ENCODE assay signal across 13 cellular contexts in the genomic region with DNA sequence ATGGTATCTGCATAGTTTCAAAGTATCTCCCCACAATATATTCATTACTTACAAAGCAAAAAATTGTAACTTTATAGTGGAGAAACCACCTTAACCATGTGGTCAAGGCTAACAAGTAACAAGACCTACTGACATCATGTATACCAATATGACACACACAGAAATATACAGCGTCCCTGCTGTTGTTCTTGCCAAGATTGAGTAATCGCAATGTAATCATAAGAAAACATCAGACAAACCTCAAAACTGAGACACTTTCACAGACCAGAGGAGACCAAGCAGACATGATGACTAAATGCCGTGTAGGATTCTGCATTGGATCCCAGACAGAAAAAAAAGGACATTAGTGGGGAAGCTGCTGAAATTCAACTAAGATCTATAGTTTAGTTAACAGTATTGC.
DNase-seq lines count a peak whose midpoint lies in the region; ATAC-seq and TF ChIP-seq lines count a peak whose summit lies in the region.
"Had no signal": no experiment of that assay in that cellular context is flagged by ENCODE, and none has a peak within 500 bp of the region (broad histone marks: within the 10 kb centered on the region; RNA-seq: fewer than 3 reads in every experiment).

No MANE protein-coding gene starts in this region.

- TF ChIP-seq CTCF in nephron (IDR thresholded peaks at IDR 0.05; ENCODE audit: unreplicated experiment in 3 of 3) = no peak

- no peaks in the 10 kb centered on the region for H3K36me3 Mint-ChIP-seq in central memory CD8-positive, alpha-beta T cell (ENCODE audit: insufficient read depth)
- no peaks in the 10 kb centered on the region for H3K36me3 Mint-ChIP-seq in nephron (ENCODE audit: low read depth)
- H3K36me3 Mint-ChIP-seq: activated naive CD8-positive, alpha-beta T cell; IgD-negative memory B cell had no signal

- H3K27ac Mint-ChIP-seq in central memory CD8-positive, alpha-beta T cell (ENCODE audit: low read depth) = peak overlapping the region; percentile 54
- peak overlapping the region; percentile 14 to 54 (median 27) for H3K27ac Mint-ChIP-seq in nephron
- H3K27ac Mint-ChIP-seq: activated naive CD8-positive, alpha-beta T cell; IgD-negative memory B cell had no signal

- DNase-seq in GM03348 (ENCODE audit: low spot score) (peak; percentile 43), MV-4-11 (lab: John Stamatoyannopoulos, UW) (peak; percentile 12), left colon (no peak), AML-193 (lab: John Stamatoyannopoulos, UW) (no peak), COR-L47 (lab: John Stamatoyannopoulos, UW) (no peak)
- DNase-seq in central memory CD8-positive, alpha-beta T cell (ENCODE audit: low spot score in 2 of 2) = no peak
- DNase-seq in activated naive CD4-positive, alpha-beta T cell treated with Interleukin-2 at 50 U/mL for 16 hours = no peak
- DNase-seq: activated CD4-positive, CD25-positive, alpha-beta regulatory T cell; glutamatergic neuron; stimulated activated naive CD4-positive, alpha-beta T cell treated with Interleukin-2 at 50 U/mL for 16 hours had no signal

- intact Hi-C loops in left colon (cut with DNase I, micrococcal nuclease) = no loop called here

- no peaks in the 10 kb centered on the region for H3K9me3 Mint-ChIP-seq in central memory CD8-positive, alpha-beta T cell
- H3K9me3 Mint-ChIP-seq in nephron = peaks cover 2% of the 10 kb centered on the region
- H3K9me3 Mint-ChIP-seq: IgD-negative memory B cell had no signal

- H3K4me3 Mint-ChIP-seq in central memory CD8-positive, alpha-beta T cell = peak overlapping the region; percentile 51
- H3K4me3 Mint-ChIP-seq in nephron = no peak overlapping the region
- H3K4me3 Mint-ChIP-seq: activated naive CD8-positive, alpha-beta T cell; IgD-negative memory B cell had no signal

- peak; percentile 71 for ATAC-seq in central memory CD8-positive, alpha-beta T cell (replicated peaks; ENCODE audit: extremely low read depth, poor library complexity, severe bottlenecking)
- no peak for ATAC-seq in left colon

- H3K27me3 Mint-ChIP-seq in central memory CD8-positive, alpha-beta T cell = no peaks in the 10 kb centered on the region
- peaks cover 4% of the 10 kb centered on the region for H3K27me3 Mint-ChIP-seq in nephron (ENCODE audit: low read depth)
- H3K27me3 Mint-ChIP-seq: activated naive CD8-positive, alpha-beta T cell had no signal

- peaks cover 14% of the 10 kb centered on the region for H3K4me1 Mint-ChIP-seq in central memory CD8-positive, alpha-beta T cell
- H3K4me1 Mint-ChIP-seq in nephron = peaks cover 32% of the 10 kb centered on the region

Comparison
In these comparisons a context has a peak if more than half of its experiments do, and no peak if none do; other contexts are left out.
1. DNase-seq: peak in GM03348 (single experiment) and MV-4-11 (single experiment); none in central memory CD8-positive, alpha-beta T cell (0 of 2), activated naive CD4-positive, alpha-beta T cell treated with Interleukin-2 at 50 U/mL for 16 hours (single experiment), left colon (0 of 2), AML-193 (0 of 2) and COR-L47 (single experiment).